In the genomic region with DNA sequence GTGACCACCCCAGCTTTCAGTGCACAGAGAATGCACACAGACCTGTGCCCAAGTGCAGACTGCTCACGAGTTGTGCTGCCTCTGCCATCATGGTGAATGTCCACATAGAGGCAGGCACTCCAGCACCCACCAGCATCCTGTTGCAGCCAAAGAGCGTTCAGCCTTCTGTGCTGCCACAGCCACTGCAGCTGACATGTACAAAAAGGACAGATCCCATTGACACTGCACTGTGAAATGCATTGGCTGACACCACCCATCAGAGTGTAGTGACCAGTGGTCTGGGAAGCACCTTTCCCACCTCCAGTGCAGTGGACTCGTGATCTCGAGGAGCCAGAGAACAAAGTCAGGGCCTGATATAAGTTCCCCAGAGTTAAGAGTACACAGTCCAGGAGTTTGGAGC, we compare ENCODE assay signal across 3 cellular contexts.
"Had no signal": no experiment of that assay in that cellular context is flagged by ENCODE, and none has a peak within 500 bp of the region (broad histone marks: within the 10 kb centered on the region; RNA-seq: fewer than 3 reads in every experiment).

No MANE protein-coding gene starts in this region.

- DNase-seq: GDM1, GF-D8 had no signal

- H3K4me3 ChIP-seq: GM12878 had no signal
